8 cellular contexts compared by ENCODE assay signal in the genomic region with DNA sequence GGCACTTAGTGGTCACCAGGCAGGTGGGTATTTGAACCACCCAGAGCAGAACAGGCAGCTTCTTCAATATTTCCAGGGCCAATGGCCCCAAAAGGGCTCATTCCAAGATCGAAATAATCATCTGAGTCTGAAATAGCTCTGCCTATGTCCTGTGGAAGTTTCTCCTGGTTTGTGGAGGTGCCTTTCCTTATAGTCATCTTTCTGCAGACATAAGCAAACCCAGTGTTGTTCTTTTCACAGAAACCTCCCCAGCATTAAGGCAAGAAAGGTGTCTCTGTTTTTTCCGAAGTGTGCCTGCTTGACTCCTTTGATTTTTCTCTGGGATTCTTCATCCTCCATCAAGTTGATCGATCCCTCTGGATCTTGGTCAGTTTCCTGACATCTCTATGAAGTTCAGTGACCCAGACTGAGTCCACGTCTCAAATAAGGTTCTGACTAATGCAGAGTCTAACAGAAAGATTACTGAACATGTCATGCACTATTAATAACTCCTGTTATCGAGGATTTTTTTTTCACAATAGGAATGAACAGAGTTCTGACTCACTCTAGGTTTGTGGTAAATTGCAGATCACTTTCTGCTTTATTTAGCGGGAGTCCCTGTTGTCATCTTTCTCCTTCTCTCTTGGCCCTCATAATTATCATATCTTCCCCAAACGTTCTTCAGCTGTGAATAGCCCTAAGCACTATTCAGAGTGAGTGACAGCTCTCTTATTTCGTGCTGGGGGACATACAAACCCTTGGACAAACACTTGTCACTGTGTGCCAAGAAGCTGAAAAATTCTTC. TPM values are rescaled to one million over a fixed set of nuclear protein-coding genes. Genes with fewer than 3 reads are reported as not detected.
DNase-seq lines count a peak whose midpoint lies in the region; ATAC-seq and TF ChIP-seq lines count a peak whose summit lies in the region.

No MANE protein-coding gene starts in this region.

- H3K27ac Mint-ChIP-seq in CD4-positive, CD25-positive, alpha-beta regulatory T cell: no peak overlapping the region

- H3K27me3 Mint-ChIP-seq in CD4-positive, CD25-positive, alpha-beta regulatory T cell: no peaks in the 10 kb centered on the region

- H3K4me3 Mint-ChIP-seq in CD4-positive, CD25-positive, alpha-beta regulatory T cell: peak overlapping the region in 3 of 4 donors; percentile 62 to 76 (median 64)

- H3K4me1 ChIP-seq in CD4-positive, CD25-positive, alpha-beta regulatory T cell (ENCODE audit: control insufficient read depth, insufficient read depth, low read length, poor library complexity, severe bottlenecking): peaks cover 35% of the 10 kb centered on the region
- H3K4me1 ChIP-seq in lung (ENCODE audit: control insufficient read depth in 2 of 2, insufficient read depth in 2 of 2, low read length in 2 of 2): peaks cover 11 to 12% of the 10 kb centered on the region in 2 donors

- H3K36me3 ChIP-seq in CD4-positive, CD25-positive, alpha-beta regulatory T cell (ENCODE audit: control insufficient read depth, insufficient read depth, low read length): no peaks in the 10 kb centered on the region
- H3K36me3 ChIP-seq in lung (ENCODE audit: control insufficient read depth in 2 of 2, insufficient read depth in 2 of 2, low read length in 2 of 2): peaks cover 0 to under 1% of the 10 kb centered on the region in 2 donors

- no peaks in the 10 kb centered on the region for H3K27me3 ChIP-seq in CD4-positive, CD25-positive, alpha-beta regulatory T cell (ENCODE audit: control insufficient read depth, insufficient read depth, low read length)
- H3K27me3 ChIP-seq in lung (ENCODE audit: control insufficient read depth, insufficient read depth): no peaks in the 10 kb centered on the region

- no peaks in the 10 kb centered on the region for H3K9me3 ChIP-seq in CD4-positive, CD25-positive, alpha-beta regulatory T cell (ENCODE audit: control insufficient read depth in 2 of 2, low read length in 2 of 2)
- H3K9me3 ChIP-seq in lung (ENCODE audit: control insufficient read depth in 2 of 2, insufficient read depth in 1 of 2, low read length in 1 of 2): no peaks in the 10 kb centered on the region

- no peak for ATAC-seq in CD4-positive, CD25-positive, alpha-beta regulatory T cell (ENCODE audit: low read depth in 2 of 2)
- ATAC-seq in lung (ENCODE audit: insufficient read depth, low FRiP score): peak; percentile 42
- no peak for ATAC-seq in GM18502 (IDR thresholded peaks at IDR 0.05; ENCODE audit: poor library complexity, unreplicated experiment)

- peaks cover 6% of the 10 kb centered on the region for H3K36me3 Mint-ChIP-seq in CD4-positive, CD25-positive, alpha-beta regulatory T cell

- no peak overlapping the region for H3K27ac ChIP-seq in CD4-positive, CD25-positive, alpha-beta regulatory T cell (ENCODE audit: insufficient read depth, low read length, poor library complexity, severe bottlenecking)
- peak overlapping the region; percentile 88 to 94 for H3K27ac ChIP-seq in lung (ENCODE audit: low read depth in 1 of 2, low read length in 1 of 2)

- WGBS in lung, 2 donors: 41 to 57% methylated on average over 8 of the region's 8 CpGs

- TF ChIP-seq CTCF in lung (IDR thresholded peaks at IDR 0.05; ENCODE audit: control extremely low read depth, extremely low read depth): no peak

- no peak for DNase-seq in CD4-positive, CD25-positive, alpha-beta regulatory T cell
- DNase-seq in Kasumi-1 (lab: John Stamatoyannopoulos, UW) (peak; percentile 69 to 71), astrocyte of the hippocampus (ENCODE audit: low read depth, low spot score) (peak; percentile 91), lung (ENCODE audit: low spot score) (no peak), occipital lobe (lab: John Stamatoyannopoulos, UW) (no peak), LoVo (ENCODE audit: low spot score) (no peak)
- no peak for DNase-seq in central memory CD4-positive, alpha-beta T cell

- peaks cover 0 to 39% (median 30%) of the 10 kb centered on the region in 4 donors for H3K4me1 Mint-ChIP-seq in CD4-positive, CD25-positive, alpha-beta regulatory T cell

- H3K4me3 ChIP-seq in CD4-positive, CD25-positive, alpha-beta regulatory T cell (ENCODE audit: low read depth, low read length): no peak overlapping the region
- no peak overlapping the region for H3K4me3 ChIP-seq in lung

- H3K9me3 Mint-ChIP-seq in CD4-positive, CD25-positive, alpha-beta regulatory T cell: no peaks in the 10 kb centered on the region

RNA-seq across cellular contexts. Expression of gene LRRC3C, which starts 1.5 kb away (rescaled TPM):
- not detected for total RNA-seq in CD4-positive, CD25-positive, alpha-beta regulatory T cell
- polyA plus RNA-seq in CD4-positive, CD25-positive, alpha-beta regulatory T cell: under 1 TPM in 1 of 4 donors, not detected in 3; 0.38 TPM
- not detected for total RNA-seq in lung
- not detected for polyA plus RNA-seq in lung
- total RNA-seq in occipital lobe: not detected

RNA-seq across cellular contexts. Expression of gene ORMDL3, which starts 1.7 kb away (rescaled TPM):
- total RNA-seq in CD4-positive, CD25-positive, alpha-beta regulatory T cell: 104 TPM
- 100 to 1,000 TPM in 3 of 4 donors, 10 to 100 TPM in 1; 99.5 to 176 (median 127) TPM for polyA plus RNA-seq in CD4-positive, CD25-positive, alpha-beta regulatory T cell
- total RNA-seq in lung (10 to 100 TPM; 60.7 to 76.7 TPM), occipital lobe (51.2 TPM)
- 10 to 100 TPM; 38.6 to 67.1 TPM for polyA plus RNA-seq in lung

RNA-seq across cellular contexts. Expression of gene GSDMB, which starts 10.6 kb away (rescaled TPM):
- total RNA-seq in CD4-positive, CD25-positive, alpha-beta regulatory T cell: 38.0 TPM
- 1 to 10 TPM in 2 of 4 donors, under 1 TPM in 2; 0.69 to 1.8 (median 1.0) TPM for polyA plus RNA-seq in CD4-positive, CD25-positive, alpha-beta regulatory T cell
- 10 to 100 TPM in 1 of 2 donors, 1 to 10 TPM in 1; 5.4 to 26.8 TPM for total RNA-seq in lung
- 10 to 100 TPM in 1 of 2 donors, 1 to 10 TPM in 1; 5.1 to 12.5 TPM for polyA plus RNA-seq in lung
- 7.6 TPM for total RNA-seq in occipital lobe

RNA-seq across cellular contexts. Expression of gene GSDMA, which starts 33.7 kb away (rescaled TPM):
- 1.5 TPM for total RNA-seq in CD4-positive, CD25-positive, alpha-beta regulatory T cell
- polyA plus RNA-seq in CD4-positive, CD25-positive, alpha-beta regulatory T cell: 1 to 10 TPM; 1.1 to 2.8 (median 2.1) TPM
- total RNA-seq in lung: under 1 TPM in 1 of 2 donors, not detected in 1; 0.91 TPM
- under 1 TPM; 0.26 to 0.33 TPM for polyA plus RNA-seq in lung
- total RNA-seq in occipital lobe: not detected

RNA-seq across cellular contexts. Expression of gene PSMD3, which starts 51.5 kb away (rescaled TPM):
- 62.4 TPM for total RNA-seq in CD4-positive, CD25-positive, alpha-beta regulatory T cell
- polyA plus RNA-seq in CD4-positive, CD25-positive, alpha-beta regulatory T cell: 10 to 100 TPM; 47.9 to 51.0 (median 49.3) TPM
- 10 to 100 TPM; 56.2 to 99.2 TPM for total RNA-seq in lung
- polyA plus RNA-seq in lung: 100 to 1,000 TPM in 1 of 2 donors, 10 to 100 TPM in 1; 70.4 to 105 TPM
- 69.1 TPM for total RNA-seq in occipital lobe

Comparison
In these comparisons a context has a peak if more than half of its experiments do, and no peak if none do; other contexts are left out.
1. DNase-seq: peak in Kasumi-1 (2 of 2) and astrocyte of the hippocampus (single experiment); none in CD4-positive, CD25-positive, alpha-beta regulatory T cell (0 of 3), lung (single experiment), central memory CD4-positive, alpha-beta T cell (single experiment), occipital lobe (single experiment) and LoVo (single experiment).